ENCODE assay signal across 11 cellular contexts in the genomic region with DNA sequence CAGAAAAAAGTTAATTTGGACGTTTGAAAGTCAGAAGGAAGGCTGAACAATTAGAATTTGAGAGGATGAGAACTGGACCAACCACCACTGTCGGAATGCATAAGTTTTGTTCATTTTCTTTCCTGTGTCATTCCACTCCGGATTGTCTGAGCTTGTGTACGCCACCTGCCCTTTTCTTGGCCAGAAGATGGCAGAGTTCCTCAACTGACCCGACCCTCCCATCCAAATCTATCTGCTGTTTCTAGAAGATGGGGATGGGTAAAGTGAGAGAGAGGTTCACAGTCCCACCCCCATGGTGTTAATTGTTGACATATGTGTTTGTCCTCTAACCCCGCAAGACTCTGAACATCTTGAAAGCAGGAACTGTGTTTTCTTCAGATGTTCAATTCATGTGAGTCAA.
DNase-seq lines count a peak whose midpoint lies in the region; ATAC-seq, FAIRE-seq and TF ChIP-seq lines count a peak whose summit lies in the region.
"Had no signal": no experiment of that assay in that cellular context is flagged by ENCODE, and none has a peak within 500 bp of the region (broad histone marks: within the 10 kb centered on the region; RNA-seq: fewer than 3 reads in every experiment).

No MANE protein-coding gene starts in this region.

- H3K27ac Mint-ChIP-seq in effector memory CD8-positive, alpha-beta T cell, result peak overlapping the region in 1 of 2 donors; percentile 9
- H3K27ac Mint-ChIP-seq: activated T-cell treated with anti-CD3 and anti-CD28 coated beads, Interleukin-2, amount 50 U/mL, for 72 hours; stimulated activated memory B cell treated with anti-CD40 and anti-IgM and Interleukin-4, amounts not matched to agents 10 μg/mL and 1 μg/mL and 100 μg/mL, for 72 hours had no signal

- peak; percentile 44 for ATAC-seq in effector memory CD8-positive, alpha-beta T cell (replicated peaks)
- no peak for ATAC-seq in GM21515 (IDR thresholded peaks at IDR 0.05; ENCODE audit: unreplicated experiment)
- no peak for ATAC-seq in GM18505 (IDR thresholded peaks at IDR 0.05; ENCODE audit: unreplicated experiment)
- ATAC-seq: activated T-cell treated with anti-CD3 and anti-CD28 coated beads, Interleukin-2, amount 50 U/mL, for 72 hours; stimulated activated memory B cell treated with anti-CD40 and anti-IgM and Interleukin-4, amounts not matched to agents 10 μg/mL and 1 μg/mL and 100 μg/mL, for 72 hours had no signal

- H3K4me3 Mint-ChIP-seq in effector memory CD8-positive, alpha-beta T cell, result no peak overlapping the region
- H3K4me3 Mint-ChIP-seq: activated T-cell treated with anti-CD3 and anti-CD28 coated beads, Interleukin-2, amount 50 U/mL, for 72 hours; stimulated activated memory B cell treated with anti-CD40 and anti-IgM and Interleukin-4, amounts not matched to agents 10 μg/mL and 1 μg/mL and 100 μg/mL, for 72 hours had no signal

- no peaks in the 10 kb centered on the region for H3K36me3 Mint-ChIP-seq in effector memory CD8-positive, alpha-beta T cell (ENCODE audit: insufficient read depth)
- H3K36me3 Mint-ChIP-seq: stimulated activated memory B cell treated with anti-CD40 and anti-IgM and Interleukin-4, amounts not matched to agents 10 μg/mL and 1 μg/mL and 100 μg/mL, for 72 hours had no signal

- DNase-seq in stimulated activated CD4-positive, alpha-beta T cell treated with anti-CD3 and anti-CD28 coated beads, Interleukin-15, amount 100 ng/mL, for 24 hours, result peak; percentile 20
- no peak for DNase-seq in stimulated activated CD4-positive, alpha-beta T cell treated with anti-CD3 and anti-CD28 coated beads, Interleukin-2, amount 100 ng/mL, for 24 hours
- DNase-seq in NCI-H2171 (lab: John Stamatoyannopoulos, UW) (peak; percentile 8), urothelium cell line (ENCODE audit: low spot score) (peak; percentile 34), KG1 (lab: John Stamatoyannopoulos, UW) (no peak)
- DNase-seq in effector memory CD8-positive, alpha-beta T cell, result no peak
- DNase-seq: activated T-cell treated with anti-CD3 and anti-CD28 coated beads, Interleukin-2, amount 50 U/mL, for 72 hours; nucleus accumbens had no signal

- peaks cover 0 to 7% of the 10 kb centered on the region in 2 donors for H3K9me3 Mint-ChIP-seq in effector memory CD8-positive, alpha-beta T cell

- TF ChIP-seq POLR2A in GM18505 (IDR thresholded peaks at IDR 0.05; ENCODE audit: borderline replicate concordance, extremely low read depth, insufficient read depth, insufficient read length), result no peak

- peaks cover 10 to 13% of the 10 kb centered on the region in 2 donors for H3K4me1 Mint-ChIP-seq in effector memory CD8-positive, alpha-beta T cell (ENCODE audit: low read depth in 2 of 2)
- H3K4me1 Mint-ChIP-seq: stimulated activated memory B cell treated with anti-CD40 and anti-IgM and Interleukin-4, amounts not matched to agents 10 μg/mL and 1 μg/mL and 100 μg/mL, for 72 hours had no signal

- H3K27me3 Mint-ChIP-seq in effector memory CD8-positive, alpha-beta T cell, result peaks cover 0 to 9% of the 10 kb centered on the region in 2 donors
- H3K27me3 Mint-ChIP-seq: stimulated activated memory B cell treated with anti-CD40 and anti-IgM and Interleukin-4, amounts not matched to agents 10 μg/mL and 1 μg/mL and 100 μg/mL, for 72 hours had no signal

- FAIRE-seq in urothelium cell line (lab: Jason Lieb, UNC), result no peak

Comparison
In these comparisons a context has a peak if more than half of its experiments do, and no peak if none do; other contexts are left out.
1. DNase-seq: peak in stimulated activated CD4-positive, alpha-beta T cell treated with anti-CD3 and anti-CD28 coated beads, Interleukin-15, amount 100 ng/mL, for 24 hours (single experiment), NCI-H2171 (single experiment) and urothelium cell line (single experiment); none in stimulated activated CD4-positive, alpha-beta T cell treated with anti-CD3 and anti-CD28 coated beads, Interleukin-2, amount 100 ng/mL, for 24 hours (0 of 2), effector memory CD8-positive, alpha-beta T cell (0 of 3) and KG1 (single experiment).